In the genomic region with DNA sequence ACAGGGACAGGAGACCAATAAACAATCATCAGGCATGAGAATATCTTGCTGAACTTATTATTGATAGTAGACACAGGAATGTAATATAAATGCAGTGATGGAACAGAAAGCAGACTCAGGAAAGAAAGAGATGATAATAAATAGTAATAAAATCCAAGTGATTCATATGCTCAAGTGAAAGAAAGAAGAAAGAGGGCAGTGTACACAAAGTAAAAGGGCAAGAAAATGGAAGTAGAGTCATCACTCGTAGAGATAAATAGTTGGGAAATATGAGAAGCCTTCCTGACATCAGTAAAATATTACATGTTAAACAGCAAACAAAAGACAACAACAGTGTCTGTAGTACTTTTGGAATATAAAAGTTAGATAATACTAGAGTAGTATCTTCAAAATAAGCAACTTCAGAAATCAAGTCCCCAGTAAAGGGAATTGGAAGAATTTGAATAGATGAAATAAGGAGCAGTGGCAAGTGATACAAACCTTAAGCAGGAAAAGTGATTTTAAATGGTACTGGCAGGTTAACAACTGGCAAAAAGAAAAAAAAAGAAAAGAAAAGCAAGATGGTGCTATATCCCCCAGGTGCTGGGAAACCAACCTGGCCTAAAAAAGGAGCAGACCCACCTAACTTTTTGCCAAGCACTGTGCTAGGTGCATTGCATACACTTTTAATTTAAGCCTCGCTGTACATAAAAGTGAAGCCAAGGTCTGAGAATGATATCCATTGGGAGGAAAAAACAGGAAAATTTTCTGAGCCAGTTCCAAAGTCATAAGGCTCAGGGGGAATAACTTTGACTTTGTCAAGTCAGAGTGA, we compare ENCODE assay signal across 1 cellular context.
A peak's percentile ranks its signal among the peaks of the same experiment; 100 is the strongest.
TF ChIP-seq lines count a peak whose summit lies in the region.

No MANE protein-coding gene starts in this region.

TF ChIP-seq in IMR-90, 13 proteins besides CTCF, POLR2A, EP300 and RAD21 (continued from another document):
- TF ChIP-seq, protein P1, sequence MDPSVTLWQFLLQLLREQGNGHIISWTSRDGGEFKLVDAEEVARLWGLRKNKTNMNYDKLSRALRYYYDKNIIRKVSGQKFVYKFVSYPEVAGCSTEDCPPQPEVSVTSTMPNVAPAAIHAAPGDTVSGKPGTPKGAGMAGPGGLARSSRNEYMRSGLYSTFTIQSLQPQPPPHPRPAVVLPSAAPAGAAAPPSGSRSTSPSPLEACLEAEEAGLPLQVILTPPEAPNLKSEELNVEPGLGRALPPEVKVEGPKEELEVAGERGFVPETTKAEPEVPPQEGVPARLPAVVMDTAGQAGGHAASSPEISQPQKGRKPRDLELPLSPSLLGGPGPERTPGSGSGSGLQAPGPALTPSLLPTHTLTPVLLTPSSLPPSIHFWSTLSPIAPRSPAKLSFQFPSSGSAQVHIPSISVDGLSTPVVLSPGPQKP (IDR thresholded peaks at IDR 0.05; ENCODE audit: borderline replicate concordance, low read depth, low read length) = no peak
- no peak for TF ChIP-seq MXI1 (IDR thresholded peaks at IDR 0.05; ENCODE audit: borderline replicate concordance, low read depth, low read length)
- no peak for TF ChIP-seq MAZ (IDR thresholded peaks at IDR 0.05; ENCODE audit: borderline replicate concordance, low read depth, low read length)
- no peak for TF ChIP-seq SMC3 (IDR thresholded peaks at IDR 0.05; ENCODE audit: low read depth, low read length)
- TF ChIP-seq, protein P2, sequence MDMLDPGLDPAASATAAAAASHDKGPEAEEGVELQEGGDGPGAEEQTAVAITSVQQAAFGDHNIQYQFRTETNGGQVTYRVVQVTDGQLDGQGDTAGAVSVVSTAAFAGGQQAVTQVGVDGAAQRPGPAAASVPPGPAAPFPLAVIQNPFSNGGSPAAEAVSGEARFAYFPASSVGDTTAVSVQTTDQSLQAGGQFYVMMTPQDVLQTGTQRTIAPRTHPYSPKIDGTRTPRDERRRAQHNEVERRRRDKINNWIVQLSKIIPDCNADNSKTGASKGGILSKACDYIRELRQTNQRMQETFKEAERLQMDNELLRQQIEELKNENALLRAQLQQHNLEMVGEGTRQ (IDR thresholded peaks at IDR 0.05; ENCODE audit: low read depth, low read length) = 0 out of 2 replicates have a peak, but pooled peaks have one; percentile 6
- no peak for TF ChIP-seq NFE2L2 (IDR thresholded peaks at IDR 0.05; ENCODE audit: low read depth, low read length)
TF ChIP-seq in IMR-90: peak in this region for 3.
